In genomic region chr14:101446387-101446969, GRCh38 we compare ENCODE assay signal across 15 cellular contexts.
DNase-seq lines count a peak whose midpoint lies in the region; ATAC-seq and TF ChIP-seq lines count a peak whose summit lies in the region.
"Had no signal": no experiment of that assay in that cellular context is flagged by ENCODE, and none has a peak within 500 bp of the region (broad histone marks: within the 10 kb centered on the region; RNA-seq: fewer than 3 reads in every experiment).

No MANE protein-coding gene starts in this region.

- BruUV-seq in OCI-LY7 (replicated peaks; lab: Mats Ljungman, UMichigan): no TSS peak

- POLR2A ChIA-PET in OCI-LY7 (lab: Charles Lee): interaction anchor here (0.7 to 1.8 kb wide), 2 partner anchors 27 to 96 kb away, joined by 4 to 7 read pairs; no protein-coding TSS in a partner anchor

- no peaks in the 10 kb centered on the region for H3K79me2 ChIP-seq in OCI-LY7 (ENCODE audit: insufficient read depth, low read depth, low read length)

- H4K20me1 ChIP-seq in OCI-LY7 (ENCODE audit: insufficient read depth, low read length): no peaks in the 10 kb centered on the region

- H3K27me3 ChIP-seq in vagina (no peaks in the 10 kb centered on the region), upper lobe of right lung (peaks cover 4% of the 10 kb centered on the region)

- CTCF ChIA-PET in OCI-LY7 (lab: Charles Lee; ENCODE audit: unreplicated experiment): no interaction called here

- no peak overlapping the region for H3K4me3 ChIP-seq in OCI-LY7 (ENCODE audit: low read depth, low read length, poor library complexity, severe bottlenecking)
- no peak overlapping the region for H3K4me3 ChIP-seq in vagina
- H3K4me3 ChIP-seq in upper lobe of right lung: no peak overlapping the region

- peak overlapping the region; percentile 3; the same call in 1 of the 2 replicates for H2AFZ ChIP-seq in OCI-LY7 (ENCODE audit: low read length)

- H3K9me2 ChIP-seq in OCI-LY7 (ENCODE audit: insufficient read depth, low read length): no peaks in the 10 kb centered on the region

- H3K4me2 ChIP-seq in OCI-LY7 (ENCODE audit: low read length): no peak overlapping the region

- H3K27ac ChIP-seq in OCI-LY7 (ENCODE audit: low read depth, low read length, poor library complexity, severe bottlenecking): no peak overlapping the region
- H3K27ac ChIP-seq in vagina: no peak overlapping the region
- no peak overlapping the region for H3K27ac ChIP-seq in upper lobe of right lung
- H3K27ac ChIP-seq: 22Rv1, HL-60 had no signal

- no peaks in the 10 kb centered on the region for H3K9me3 ChIP-seq in OCI-LY7 (ENCODE audit: low read length)
- H3K9me3 ChIP-seq in vagina: no peaks in the 10 kb centered on the region
- no peaks in the 10 kb centered on the region for H3K9me3 ChIP-seq in upper lobe of right lung

- no peak for TF ChIP-seq POLR2A in vagina (IDR thresholded peaks at IDR 0.05)

- ATAC-seq in upper lobe of right lung (no peak), HG02610 (IDR thresholded peaks at IDR 0.05; ENCODE audit: unreplicated experiment) (no peak)
- ATAC-seq: CD8-positive, alpha-beta T cell; HCT116 had no signal

- H3K4me1 ChIP-seq in OCI-LY7 (ENCODE audit: insufficient read depth, low read length, poor library complexity, severe bottlenecking) (peaks cover 52% of the 10 kb centered on the region), vagina (peaks cover 4% of the 10 kb centered on the region), upper lobe of right lung (no peaks in the 10 kb centered on the region)

- DNase-seq in NCI-H82 (lab: John Stamatoyannopoulos, UW): peak; percentile 41
- no peak for DNase-seq in NCI-H82 treated with DMSO at 0.1 percent for 48 hours (lab: John Stamatoyannopoulos, UW; ENCODE audit: unreplicated experiment)
- DNase-seq in OCI-LY7 (ENCODE audit: low spot score): no peak
- peak; percentile 78 for DNase-seq in mesenteric fat pad (ENCODE audit: low spot score)
- DNase-seq in vagina (ENCODE audit: extremely low spot score in 2 of 2): peak; percentile 74 to 79
- no peak for DNase-seq in upper lobe of right lung
- DNase-seq: CD8-positive, alpha-beta T cell; COR-L47; DMS153; DMS79 treated with DMSO at 0.1 percent for 48 hours; GDM1 had no signal

- intact Hi-C loops in OCI-LY7 (cut with micrococcal nuclease; ENCODE audit: unreplicated experiment) (no loop called here), vagina (cut with DNase I) (no loop called here), upper lobe of right lung (cut with DNase I) (no loop called here)

- H3K36me3 ChIP-seq in OCI-LY7 (ENCODE audit: insufficient read depth, low read length): no peaks in the 10 kb centered on the region
- no peaks in the 10 kb centered on the region for H3K36me3 ChIP-seq in vagina
- H3K36me3 ChIP-seq in upper lobe of right lung: no peaks in the 10 kb centered on the region

- TF ChIP-seq CTCF in OCI-LY7 (conservative IDR thresholded peaks at IDR 0.05; ENCODE audit: low read length) (no peak), vagina (IDR thresholded peaks at IDR 0.05) (no peak), upper lobe of right lung (IDR thresholded peaks at IDR 0.05) (no peak)

Comparison
In these comparisons a context has a peak if more than half of its experiments do, and no peak if none do; other contexts are left out.
1. DNase-seq: peak in NCI-H82 (single experiment), mesenteric fat pad (single experiment) and vagina (2 of 2); none in NCI-H82 treated with DMSO at 0.1 percent for 48 hours (single experiment), OCI-LY7 (single experiment) and upper lobe of right lung (single experiment).